Comparison of ENCODE assay signal across 1 cellular context in the genomic region with DNA sequence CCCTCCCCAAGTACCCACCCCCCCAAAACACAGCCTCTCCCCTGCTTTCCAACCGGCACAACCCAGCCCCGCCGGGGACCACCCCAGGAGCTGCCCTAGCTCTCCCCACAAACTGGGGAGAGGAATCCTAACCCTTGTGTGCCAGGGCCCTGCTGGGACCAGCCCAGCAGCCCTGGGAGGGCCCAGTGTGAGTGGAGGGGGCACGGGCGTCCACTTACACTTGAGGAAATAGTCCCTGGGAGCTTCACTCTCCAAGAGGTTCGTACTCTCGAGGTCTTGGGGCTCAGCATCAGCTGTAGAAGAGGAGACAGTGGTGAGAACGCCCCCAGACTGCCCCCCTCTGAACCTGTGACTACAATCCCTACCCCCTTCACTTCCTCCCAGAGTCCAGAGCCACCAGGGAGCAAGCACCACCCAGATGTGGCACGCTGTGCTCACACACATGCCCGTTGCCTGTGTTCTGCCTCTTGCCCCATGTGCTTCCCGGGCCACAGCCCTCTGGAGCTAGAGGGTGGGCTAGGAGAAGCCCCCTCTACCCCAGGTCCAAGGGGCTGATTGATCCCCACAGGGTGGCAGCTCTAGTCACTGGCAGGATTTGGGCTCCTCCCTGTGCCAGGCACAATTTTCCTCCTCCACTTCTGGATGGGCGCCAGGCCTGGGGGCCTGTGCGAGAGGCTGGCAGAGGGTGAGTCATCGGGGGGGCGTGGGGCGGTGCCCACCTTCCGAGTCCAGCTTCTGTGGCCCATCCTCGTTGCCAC.
TF ChIP-seq lines count a peak whose summit lies in the region.

No MANE protein-coding gene starts in this region.

TF ChIP-seq in SK-N-SH treated with all-trans-retinoic acid at 6 μM for 48 hours, 23 proteins besides CTCF, POLR2A, EP300 and RAD21:
- TF ChIP-seq, protein P1, sequence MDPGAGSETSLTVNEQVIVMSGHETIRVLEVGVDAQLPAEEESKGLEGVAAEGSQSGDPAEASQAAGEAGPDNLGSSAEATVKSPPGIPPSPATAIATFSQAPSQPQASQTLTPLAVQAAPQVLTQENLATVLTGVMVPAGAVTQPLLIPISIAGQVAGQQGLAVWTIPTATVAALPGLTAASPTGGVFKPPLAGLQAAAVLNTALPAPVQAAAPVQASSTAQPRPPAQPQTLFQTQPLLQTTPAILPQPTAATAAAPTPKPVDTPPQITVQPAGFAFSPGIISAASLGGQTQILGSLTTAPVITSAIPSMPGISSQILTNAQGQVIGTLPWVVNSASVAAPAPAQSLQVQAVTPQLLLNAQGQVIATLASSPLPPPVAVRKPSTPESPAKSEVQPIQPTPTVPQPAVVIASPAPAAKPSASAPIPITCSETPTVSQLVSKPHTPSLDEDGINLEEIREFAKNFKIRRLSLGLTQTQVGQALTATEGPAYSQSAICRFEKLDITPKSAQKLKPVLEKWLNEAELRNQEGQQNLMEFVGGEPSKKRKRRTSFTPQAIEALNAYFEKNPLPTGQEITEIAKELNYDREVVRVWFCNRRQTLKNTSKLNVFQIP (CRISPR knock-in tag; IDR thresholded peaks at IDR 0.05; ENCODE audit: borderline replicate concordance, low read depth): no peak
- TF ChIP-seq BACH2 (CRISPR knock-in tag; IDR thresholded peaks at IDR 0.05; ENCODE audit: borderline replicate concordance) (no peak), SNAI2 (CRISPR knock-in tag; IDR thresholded peaks at IDR 0.05) (no peak), PPARA (CRISPR knock-in tag; IDR thresholded peaks at IDR 0.05; ENCODE audit: borderline replicate concordance) (no peak), ZFP30 (CRISPR knock-in tag; IDR thresholded peaks at IDR 0.05) (no peak), ISL1 (CRISPR knock-in tag; IDR thresholded peaks at IDR 0.05) (no peak), CSDC2 (CRISPR knock-in tag; IDR thresholded peaks at IDR 0.05) (no peak), RARB (CRISPR knock-in tag; IDR thresholded peaks at IDR 0.05) (no peak), ZNF70 (CRISPR knock-in tag; IDR thresholded peaks at IDR 0.05) (no peak), GLIS3 (CRISPR knock-in tag; IDR thresholded peaks at IDR 0.05) (no peak), ZC3H10 (CRISPR knock-in tag; IDR thresholded peaks at IDR 0.05) (no peak), OSR1 (CRISPR knock-in tag; IDR thresholded peaks at IDR 0.05) (no peak), ARNTL (CRISPR knock-in tag; IDR thresholded peaks at IDR 0.05; ENCODE audit: borderline replicate concordance, low read depth) (no peak), ESRRG (CRISPR knock-in tag; IDR thresholded peaks at IDR 0.05) (no peak), TOX (CRISPR knock-in tag; IDR thresholded peaks at IDR 0.05; ENCODE audit: borderline replicate concordance) (no peak)
- TF ChIP-seq, protein P2, sequence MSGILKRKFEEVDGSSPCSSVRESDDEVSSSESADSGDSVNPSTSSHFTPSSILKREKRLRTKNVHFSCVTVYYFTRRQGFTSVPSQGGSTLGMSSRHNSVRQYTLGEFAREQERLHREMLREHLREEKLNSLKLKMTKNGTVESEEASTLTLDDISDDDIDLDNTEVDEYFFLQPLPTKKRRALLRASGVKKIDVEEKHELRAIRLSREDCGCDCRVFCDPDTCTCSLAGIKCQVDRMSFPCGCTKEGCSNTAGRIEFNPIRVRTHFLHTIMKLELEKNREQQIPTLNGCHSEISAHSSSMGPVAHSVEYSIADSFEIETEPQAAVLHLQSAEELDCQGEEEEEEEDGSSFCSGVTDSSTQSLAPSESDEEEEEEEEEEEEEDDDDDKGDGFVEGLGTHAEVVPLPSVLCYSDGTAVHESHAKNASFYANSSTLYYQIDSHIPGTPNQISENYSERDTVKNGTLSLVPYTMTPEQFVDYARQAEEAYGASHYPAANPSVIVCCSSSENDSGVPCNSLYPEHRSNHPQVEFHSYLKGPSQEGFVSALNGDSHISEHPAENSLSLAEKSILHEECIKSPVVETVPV (CRISPR knock-in tag; IDR thresholded peaks at IDR 0.05): no peak
- TF ChIP-seq, protein P3, sequence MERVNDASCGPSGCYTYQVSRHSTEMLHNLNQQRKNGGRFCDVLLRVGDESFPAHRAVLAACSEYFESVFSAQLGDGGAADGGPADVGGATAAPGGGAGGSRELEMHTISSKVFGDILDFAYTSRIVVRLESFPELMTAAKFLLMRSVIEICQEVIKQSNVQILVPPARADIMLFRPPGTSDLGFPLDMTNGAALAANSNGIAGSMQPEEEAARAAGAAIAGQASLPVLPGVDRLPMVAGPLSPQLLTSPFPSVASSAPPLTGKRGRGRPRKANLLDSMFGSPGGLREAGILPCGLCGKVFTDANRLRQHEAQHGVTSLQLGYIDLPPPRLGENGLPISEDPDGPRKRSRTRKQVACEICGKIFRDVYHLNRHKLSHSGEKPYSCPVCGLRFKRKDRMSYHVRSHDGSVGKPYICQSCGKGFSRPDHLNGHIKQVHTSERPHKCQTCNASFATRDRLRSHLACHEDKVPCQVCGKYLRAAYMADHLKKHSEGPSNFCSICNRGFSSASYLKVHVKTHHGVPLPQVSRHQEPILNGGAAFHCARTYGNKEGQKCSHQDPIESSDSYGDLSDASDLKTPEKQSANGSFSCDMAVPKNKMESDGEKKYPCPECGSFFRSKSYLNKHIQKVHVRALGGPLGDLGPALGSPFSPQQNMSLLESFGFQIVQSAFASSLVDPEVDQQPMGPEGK (CRISPR knock-in tag; IDR thresholded peaks at IDR 0.05; ENCODE audit: borderline replicate concordance): no peak; the same call in 1 of the 2 replicates
- TF ChIP-seq, protein P4, sequence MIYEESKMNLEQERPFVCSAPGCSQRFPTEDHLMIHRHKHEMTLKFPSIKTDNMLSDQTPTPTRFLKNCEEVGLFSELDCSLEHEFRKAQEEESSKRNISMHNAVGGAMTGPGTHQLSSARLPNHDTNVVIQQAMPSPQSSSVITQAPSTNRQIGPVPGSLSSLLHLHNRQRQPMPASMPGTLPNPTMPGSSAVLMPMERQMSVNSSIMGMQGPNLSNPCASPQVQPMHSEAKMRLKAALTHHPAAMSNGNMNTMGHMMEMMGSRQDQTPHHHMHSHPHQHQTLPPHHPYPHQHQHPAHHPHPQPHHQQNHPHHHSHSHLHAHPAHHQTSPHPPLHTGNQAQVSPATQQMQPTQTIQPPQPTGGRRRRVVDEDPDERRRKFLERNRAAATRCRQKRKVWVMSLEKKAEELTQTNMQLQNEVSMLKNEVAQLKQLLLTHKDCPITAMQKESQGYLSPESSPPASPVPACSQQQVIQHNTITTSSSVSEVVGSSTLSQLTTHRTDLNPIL (CRISPR knock-in tag; IDR thresholded peaks at IDR 0.05; ENCODE audit: low read depth): no peak
- TF ChIP-seq, protein P5, sequence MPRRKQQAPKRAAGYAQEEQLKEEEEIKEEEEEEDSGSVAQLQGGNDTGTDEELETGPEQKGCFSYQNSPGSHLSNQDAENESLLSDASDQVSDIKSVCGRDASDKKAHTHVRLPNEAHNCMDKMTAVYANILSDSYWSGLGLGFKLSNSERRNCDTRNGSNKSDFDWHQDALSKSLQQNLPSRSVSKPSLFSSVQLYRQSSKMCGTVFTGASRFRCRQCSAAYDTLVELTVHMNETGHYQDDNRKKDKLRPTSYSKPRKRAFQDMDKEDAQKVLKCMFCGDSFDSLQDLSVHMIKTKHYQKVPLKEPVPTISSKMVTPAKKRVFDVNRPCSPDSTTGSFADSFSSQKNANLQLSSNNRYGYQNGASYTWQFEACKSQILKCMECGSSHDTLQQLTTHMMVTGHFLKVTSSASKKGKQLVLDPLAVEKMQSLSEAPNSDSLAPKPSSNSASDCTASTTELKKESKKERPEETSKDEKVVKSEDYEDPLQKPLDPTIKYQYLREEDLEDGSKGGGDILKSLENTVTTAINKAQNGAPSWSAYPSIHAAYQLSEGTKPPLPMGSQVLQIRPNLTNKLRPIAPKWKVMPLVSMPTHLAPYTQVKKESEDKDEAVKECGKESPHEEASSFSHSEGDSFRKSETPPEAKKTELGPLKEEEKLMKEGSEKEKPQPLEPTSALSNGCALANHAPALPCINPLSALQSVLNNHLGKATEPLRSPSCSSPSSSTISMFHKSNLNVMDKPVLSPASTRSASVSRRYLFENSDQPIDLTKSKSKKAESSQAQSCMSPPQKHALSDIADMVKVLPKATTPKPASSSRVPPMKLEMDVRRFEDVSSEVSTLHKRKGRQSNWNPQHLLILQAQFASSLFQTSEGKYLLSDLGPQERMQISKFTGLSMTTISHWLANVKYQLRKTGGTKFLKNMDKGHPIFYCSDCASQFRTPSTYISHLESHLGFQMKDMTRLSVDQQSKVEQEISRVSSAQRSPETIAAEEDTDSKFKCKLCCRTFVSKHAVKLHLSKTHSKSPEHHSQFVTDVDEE (CRISPR knock-in tag; IDR thresholded peaks at IDR 0.05): no peak
